In the genomic region with DNA sequence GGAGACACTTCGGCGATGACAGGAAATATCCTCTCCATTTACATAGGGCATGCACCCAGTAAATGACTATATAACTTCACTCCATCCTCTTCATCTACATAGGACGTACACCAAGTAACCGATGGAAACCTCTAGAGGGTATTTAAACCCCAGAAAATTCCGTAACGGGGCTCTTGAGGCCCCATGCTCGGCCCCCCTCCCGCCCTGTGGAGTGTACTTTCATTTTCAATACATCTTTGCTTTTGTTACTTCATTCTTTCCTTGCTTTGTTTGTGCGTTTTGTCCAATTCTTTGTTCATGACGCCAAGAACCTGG, we compare ENCODE assay signal across 8 cellular contexts. TPM values are rescaled to one million over a fixed set of nuclear protein-coding genes. Genes with fewer than 3 reads are reported as not detected.
DNase-seq lines count a peak whose midpoint lies in the region; TF ChIP-seq lines count a peak whose summit lies in the region.

No MANE protein-coding gene starts in this region.

- H4K20me1 ChIP-seq in DOHH2 (ENCODE audit: control insufficient read depth, insufficient read depth, low read depth, low read length) (no peaks in the 10 kb centered on the region), PC-9 (ENCODE audit: insufficient read depth) (no peaks in the 10 kb centered on the region; the same call in 1 of the 2 replicates)

- 24 to 27% methylated on average over 10 of the region's 10 CpGs for WGBS in esophagus, 2 donors

- H3K36me3 ChIP-seq in DOHH2 (ENCODE audit: control insufficient read depth, low read length) (no peaks in the 10 kb centered on the region), PC-9 (ENCODE audit: low read depth) (no peaks in the 10 kb centered on the region), esophagus (ENCODE audit: control insufficient read depth in 2 of 2, insufficient read depth in 2 of 2, low read length in 1 of 2) (no peaks in the 10 kb centered on the region), parathyroid adenoma (ENCODE audit: control insufficient read depth, insufficient read depth, low read length) (no peaks in the 10 kb centered on the region)

- POLR2A ChIA-PET in PC-9 (lab: Charles Lee; ENCODE audit: unreplicated experiment) = interaction anchor here (0.6 kb wide), 1 partner anchor 56 kb away, joined by 4 read pairs; no protein-coding TSS in a partner anchor

- no peak overlapping the region for H3K9ac ChIP-seq in parathyroid adenoma

- H3K9me3 ChIP-seq in DOHH2 (ENCODE audit: control insufficient read depth, insufficient read depth, low read length) (no peaks in the 10 kb centered on the region), PC-9 (ENCODE audit: insufficient read depth, low read depth) (no peaks in the 10 kb centered on the region), esophagus (ENCODE audit: control insufficient read depth in 2 of 2, insufficient read depth in 1 of 2, low read depth in 1 of 2, low read length in 1 of 2) (peaks cover 0 to 3% of the 10 kb centered on the region in 2 donors), parathyroid adenoma (ENCODE audit: control insufficient read depth, low read length) (no peaks in the 10 kb centered on the region)

- H3K79me2 ChIP-seq in DOHH2 (ENCODE audit: control insufficient read depth, low read length) (no peaks in the 10 kb centered on the region), PC-9 (ENCODE audit: low read depth) (no peaks in the 10 kb centered on the region), parathyroid adenoma (no peaks in the 10 kb centered on the region)

- H3K4me2 ChIP-seq in DOHH2 (ENCODE audit: low read length) = peak overlapping the region; percentile 96
- H3K4me2 ChIP-seq in PC-9 = peak overlapping the region; percentile 95
- H3K4me2 ChIP-seq in parathyroid adenoma (ENCODE audit: low read length) = peak overlapping the region; percentile 56

- H3K27me3 ChIP-seq in DOHH2 (ENCODE audit: control insufficient read depth, low read length) = peaks cover 22% of the 10 kb centered on the region
- H3K27me3 ChIP-seq in PC-9 (ENCODE audit: insufficient read depth, low read depth) = peaks cover 23% of the 10 kb centered on the region
- H3K27me3 ChIP-seq in esophagus (ENCODE audit: control insufficient read depth in 1 of 2, insufficient read depth in 2 of 2, low read length in 2 of 2) = peaks cover 0 to 4% of the 10 kb centered on the region in 2 donors
- peaks cover 4% of the 10 kb centered on the region for H3K27me3 ChIP-seq in parathyroid adenoma (ENCODE audit: control insufficient read depth, insufficient read depth, low read length)

- intact Hi-C loops in PC-9 (cut with micrococcal nuclease; ENCODE audit: unreplicated experiment) = no loop called here

- DNase-seq in PC-9 = no peak
- no peak for DNase-seq in hepatic stellate cell (ENCODE audit: low spot score)
- DNase-seq in hippocampal formation (lab: John Stamatoyannopoulos, UW) = no peak
- DNase-seq in iPS-NIHi11 (ENCODE audit: low spot score) = no peak
- DNase-seq in retina = no peak

- CTCF ChIA-PET in PC-9 (lab: Charles Lee) = interaction anchor here (1.3 kb wide), 1 partner anchor 24 kb away, joined by 4 read pairs; no protein-coding TSS in a partner anchor

- H3K4me1 ChIP-seq in DOHH2 (ENCODE audit: control insufficient read depth, low read length) (peaks cover 31% of the 10 kb centered on the region), PC-9 (replicated peaks; ENCODE audit: insufficient read depth) (peaks cover 10% of the 10 kb centered on the region; the same call in 1 of the 2 replicates), esophagus (ENCODE audit: control insufficient read depth in 2 of 2, insufficient read depth in 2 of 2, low read length in 1 of 2) (peaks cover 0 to 5% of the 10 kb centered on the region in 2 donors), parathyroid adenoma (peaks cover 5% of the 10 kb centered on the region)

- no TSS peak for BruUV-seq in PC-9 (replicated peaks; lab: Mats Ljungman, UMichigan)

- no peak for TF ChIP-seq CTCF in DOHH2 (IDR thresholded peaks at IDR 0.05; ENCODE audit: low read depth, low read length, poor library complexity, severe bottlenecking)
- no peak for TF ChIP-seq CTCF in PC-9 (conservative IDR thresholded peaks at IDR 0.05)
- TF ChIP-seq CTCF in parathyroid adenoma (IDR thresholded peaks at IDR 0.05) = no peak

- no peaks in the 10 kb centered on the region for H3F3A ChIP-seq in DOHH2 (ENCODE audit: control insufficient read depth, insufficient read depth)
- H3F3A ChIP-seq in PC-9 (ENCODE audit: insufficient read depth, low read depth) = no peaks in the 10 kb centered on the region

- H3K27ac ChIP-seq in DOHH2 (ENCODE audit: low read depth, low read length) = no peak overlapping the region
- H3K27ac ChIP-seq in PC-9 = no peak overlapping the region
- H3K27ac ChIP-seq in esophagus (ENCODE audit: low read depth in 2 of 2, low read length in 1 of 2) = peak overlapping the region; percentile 81 to 84
- peak overlapping the region; percentile 65 for H3K27ac ChIP-seq in parathyroid adenoma

- H3K4me3 ChIP-seq in DOHH2 (ENCODE audit: low read length) (peak overlapping the region; percentile 75), PC-9 (peak overlapping the region; percentile 73), esophagus (ENCODE audit: low read depth in 1 of 2, low read length in 2 of 2) (peak overlapping the region; percentile 44 to 78), parathyroid adenoma (ENCODE audit: low read depth, low read length) (peak overlapping the region; percentile 45)

- H3K9me2 ChIP-seq in DOHH2 (replicated peaks; ENCODE audit: control insufficient read depth, low read length) = no peaks in the 10 kb centered on the region
- no peaks in the 10 kb centered on the region for H3K9me2 ChIP-seq in PC-9 (ENCODE audit: insufficient read depth)

- H2AFZ ChIP-seq in PC-9 (peak overlapping the region; percentile 87), parathyroid adenoma (peak overlapping the region; percentile 69)

RNA-seq across cellular contexts. Expression of a gene that starts 7.5 kb away (rescaled TPM):
- total RNA-seq in PC-9 (2021) = not detected in 2 replicates
- 1 to 10 TPM; 6.3 to 7.2 TPM for polyA plus RNA-seq in esophagus

RNA-seq across cellular contexts. Expression of a gene that starts 47.7 kb away (rescaled TPM):
- total RNA-seq in PC-9 (2021) = 2.8 and 3.5 TPM in 2 replicates
- polyA plus RNA-seq in esophagus = 10 to 100 TPM; 13.9 to 19.7 TPM

Comparison
In these comparisons a context has a peak if more than half of its experiments do, and no peak if none do; other contexts are left out.
1. H3K27ac ChIP-seq: peak in esophagus (2 of 2) and parathyroid adenoma (single experiment); none in DOHH2 (single experiment) and PC-9 (single experiment).
2. Peak in every context shown above with its lines, with median percentiles within 50 percentile points of each other: H3K4me2 ChIP-seq and H3K4me3 ChIP-seq.